In genomic region chr2:64730551-64731305, GRCh38 we compare ENCODE assay signal across 1 cellular context.
A peak's percentile ranks its signal among the peaks of the same experiment; 100 is the strongest.
TF ChIP-seq lines count a peak whose summit lies in the region.

No MANE protein-coding gene starts in this region.

TF ChIP-seq in GM12878, 131 proteins besides CTCF, POLR2A, EP300 and RAD21 (continued from another document and continues in another):
- TF ChIP-seq CUX1 (IDR thresholded peaks at IDR 0.05; ENCODE audit: insufficient replicate concordance, low read depth, low read length) (no peak), RBBP5 (conservative IDR thresholded peaks at IDR 0.05) (no peak), SKIL (IDR thresholded peaks at IDR 0.05; ENCODE audit: low read depth, poor library complexity, severe bottlenecking) (peak; percentile 73), PAX8 (IDR thresholded peaks at IDR 0.05) (peak; percentile 98), GABPA (IDR thresholded peaks at IDR 0.05; ENCODE audit: low read depth) (no peak), RUNX3 (IDR thresholded peaks at IDR 0.05; ENCODE audit: low read length) (peak; percentile 28), CBX5 (IDR thresholded peaks at IDR 0.05; ENCODE audit: low read depth) (0 out of 2 replicates have a peak, but pooled peaks have one; percentile 64), YY1 (IDR thresholded peaks at IDR 0.05; ENCODE audit: low read depth, low read length) (peak; percentile 55), EGR1 (IDR thresholded peaks at IDR 0.05; ENCODE audit: borderline replicate concordance in 1 of 2, low read depth in 2 of 2, low read length in 2 of 2) (no peak), MEF2A (IDR thresholded peaks at IDR 0.05; ENCODE audit: insufficient read depth, low read depth, low read length) (0 out of 2 replicates have a peak, but pooled peaks have one; percentile 10), ZNF207 (IDR thresholded peaks at IDR 0.05; ENCODE audit: borderline replicate concordance) (no peak), PAX5 (IDR thresholded peaks at IDR 0.05; ENCODE audit: borderline replicate concordance, low read depth, low read length) (peak; percentile 97), RELB (IDR thresholded peaks at IDR 0.05; ENCODE audit: low read depth) (peak; percentile 73; the same call in 1 of the 2 replicates), KLF5 (IDR thresholded peaks at IDR 0.05; ENCODE audit: partially characterized antibody) (peak; percentile 30), ZBTB40 (IDR thresholded peaks at IDR 0.05; ENCODE audit: borderline replicate concordance) (no peak), BHLHE40 (IDR thresholded peaks at IDR 0.05; ENCODE audit: borderline replicate concordance in 1 of 2, low read depth in 2 of 2, low read length in 1 of 2) (peak; percentile 98), ZSCAN29 (IDR thresholded peaks at IDR 0.05) (no peak), GATAD2B (conservative IDR thresholded peaks at IDR 0.05; ENCODE audit: low read depth) (0 out of 2 replicates have a peak, but pooled peaks have one; percentile 26), CREB1 (IDR thresholded peaks at IDR 0.05; ENCODE audit: low read depth) (peak; percentile 66), TBL1XR1 (IDR thresholded peaks at IDR 0.05; ENCODE audit: low read depth, low read length) (no peak), IRF4 (IDR thresholded peaks at IDR 0.05; ENCODE audit: low read depth, low read length) (peak; percentile 21; the same call in 1 of the 2 replicates), HDGF (IDR thresholded peaks at IDR 0.05) (peak; percentile 54; the same call in 1 of the 2 replicates), DPF2 (IDR thresholded peaks at IDR 0.05) (peak; percentile 59; the same call in 1 of the 2 replicates), ATF7 (IDR thresholded peaks at IDR 0.05; ENCODE audit: low read depth) (peak; percentile 91), ASH2L (IDR thresholded peaks at IDR 0.05; ENCODE audit: borderline replicate concordance, low read depth) (peak; percentile 70; the same call in 1 of the 2 replicates), ZBED1 (IDR thresholded peaks at IDR 0.05; ENCODE audit: borderline replicate concordance) (no peak), EZH2 (IDR thresholded peaks at IDR 0.05; ENCODE audit: borderline replicate concordance, control insufficient read depth, low read depth, low read length) (no peak), SMAD5 (IDR thresholded peaks at IDR 0.05; ENCODE audit: low read depth) (no peak), ZNF687 (IDR thresholded peaks at IDR 0.05) (peak; percentile 39; the same call in 1 of the 2 replicates), SP1 (IDR thresholded peaks at IDR 0.05; ENCODE audit: low read depth, low read length) (no peak), CHD1 (IDR thresholded peaks at IDR 0.05; ENCODE audit: low read depth, low read length) (0 out of 2 replicates have a peak, but pooled peaks have one; percentile 9), POU2F2 (IDR thresholded peaks at IDR 0.05; ENCODE audit: borderline replicate concordance, low read depth, low read length) (0 out of 3 replicates have a peak, but pooled peaks have one; percentile 31), RAD51 (IDR thresholded peaks at IDR 0.05) (peak; percentile 13; the same call in 1 of the 2 replicates), IKZF2 (IDR thresholded peaks at IDR 0.05) (peak; percentile 44 to 55; a peak in 3 of 4 replicates), STAT1 (conservative IDR thresholded peaks at IDR 0.05) (no peak), RELA (IDR thresholded peaks at IDR 0.05; ENCODE audit: borderline replicate concordance, partially characterized antibody) (peak; percentile 37), NBN (IDR thresholded peaks at IDR 0.05) (0 out of 2 replicates have a peak, but pooled peaks have one; percentile 57), BCL11A (IDR thresholded peaks at IDR 0.05; ENCODE audit: low read depth, low read length) (no peak), HDAC2 (IDR thresholded peaks at IDR 0.05) (no peak), RB1 (IDR thresholded peaks at IDR 0.05; ENCODE audit: borderline replicate concordance) (peak; percentile 31; the same call in 1 of the 2 replicates), FOXM1 (IDR thresholded peaks at IDR 0.05; ENCODE audit: low read depth, low read length) (peak; percentile 39; the same call in 1 of the 2 replicates), NFIC (IDR thresholded peaks at IDR 0.05; ENCODE audit: low read depth, low read length) (peak; percentile 44), MTA2 (IDR thresholded peaks at IDR 0.05; ENCODE audit: low read depth) (peak; percentile 52; the same call in 1 of the 2 replicates), IRF5 (IDR thresholded peaks at IDR 0.05; ENCODE audit: borderline replicate concordance) (no peak)
